8 cellular contexts compared by ENCODE assay signal in genomic region chr19:41373993-41374392, GRCh38. TPM values are rescaled to one million over a fixed set of nuclear protein-coding genes. Genes with fewer than 3 reads are reported as not detected.
DNase-seq lines count a peak whose midpoint lies in the region; ATAC-seq and TF ChIP-seq lines count a peak whose summit lies in the region.

No MANE protein-coding gene starts in this region.

- H3K4me1 Mint-ChIP-seq in CD8-positive, alpha-beta memory T cell, result peaks cover 12 to 16% (median 13%) of the 10 kb centered on the region in 3 donors

- no peak overlapping the region for H3K9ac ChIP-seq in smooth muscle cell (ENCODE audit: low read depth)

- H3K4me1 ChIP-seq in SJSA1 (replicated peaks), result peaks cover 9% of the 10 kb centered on the region
- H3K4me1 ChIP-seq in smooth muscle cell (ENCODE audit: low read depth), result no peaks in the 10 kb centered on the region
- peaks cover 10% of the 10 kb centered on the region for H3K4me1 ChIP-seq in CD8-positive, alpha-beta memory T cell (ENCODE audit: insufficient read depth, low read length)

- H3K9me3 ChIP-seq in SJSA1 (replicated peaks) (no peaks in the 10 kb centered on the region), smooth muscle cell (replicated peaks; ENCODE audit: low read depth) (no peaks in the 10 kb centered on the region)
- no peaks in the 10 kb centered on the region for H3K9me3 ChIP-seq in CD8-positive, alpha-beta memory T cell (ENCODE audit: low read length)

- POLR2A ChIA-PET in CD8-positive, alpha-beta memory T cell (lab: Charles Lee), result no interaction called here

- TF ChIP-seq CTCF in smooth muscle cell (IDR thresholded peaks at IDR 0.05; ENCODE audit: borderline replicate concordance, insufficient read depth, poor library complexity, severe bottlenecking), result no peak

- no peak overlapping the region for H3K27ac Mint-ChIP-seq in CD8-positive, alpha-beta memory T cell

- no peaks in the 10 kb centered on the region for H4K20me1 ChIP-seq in smooth muscle cell (ENCODE audit: low read depth)

- H3K4me2 ChIP-seq in smooth muscle cell, result no peak overlapping the region

- no peak overlapping the region for H3K4me3 ChIP-seq in SJSA1
- no peak overlapping the region for H3K4me3 ChIP-seq in smooth muscle cell
- no peak overlapping the region for H3K4me3 ChIP-seq in CD8-positive, alpha-beta memory T cell (ENCODE audit: low read length)

- no peak overlapping the region for H2AFZ ChIP-seq in smooth muscle cell (ENCODE audit: low read depth)

- ATAC-seq in GM19455 (IDR thresholded peaks at IDR 0.05; ENCODE audit: unreplicated experiment), result no peak
- no peak for ATAC-seq in HG03139 (IDR thresholded peaks at IDR 0.05; ENCODE audit: unreplicated experiment)

- H3K27ac ChIP-seq in SJSA1 (no peak overlapping the region), smooth muscle cell (ENCODE audit: low read depth) (no peak overlapping the region)
- no peak overlapping the region for H3K27ac ChIP-seq in CD8-positive, alpha-beta memory T cell (ENCODE audit: low read depth, low read length)

- WGBS in smooth muscle cell (ENCODE audit: low lambda C conversion rate), result 71% methylated on average over 12 of the region's 12 CpGs

- H3K9me3 Mint-ChIP-seq in CD8-positive, alpha-beta memory T cell, result no peaks in the 10 kb centered on the region

- H3K79me2 ChIP-seq in smooth muscle cell (ENCODE audit: low read depth), result peaks cover 28% of the 10 kb centered on the region

- no peaks in the 10 kb centered on the region for H3F3A ChIP-seq in smooth muscle cell (ENCODE audit: low read depth)

- H3K36me3 Mint-ChIP-seq in CD8-positive, alpha-beta memory T cell, result peaks cover 0 to 3% (median 2%) of the 10 kb centered on the region in 3 donors

- no peaks in the 10 kb centered on the region for H3K27me3 ChIP-seq in SJSA1 (replicated peaks)
- H3K27me3 ChIP-seq in smooth muscle cell (ENCODE audit: low read depth), result no peaks in the 10 kb centered on the region
- no peaks in the 10 kb centered on the region for H3K27me3 ChIP-seq in CD8-positive, alpha-beta memory T cell (ENCODE audit: insufficient read depth, low read length, poor library complexity, severe bottlenecking)

- DNase-seq in HS-27A (ENCODE audit: low read depth), result peak; percentile 68
- DNase-seq in SJSA1 (ENCODE audit: low read depth in 1 of 2, low spot score in 2 of 2), result peak; percentile 48 to 75
- DNase-seq in globus pallidus (ENCODE audit: low spot score), result peak; percentile 73
- peak; percentile 44 for DNase-seq in smooth muscle cell (lab: John Stamatoyannopoulos, UW; ENCODE audit: unreplicated experiment)
- no peak for DNase-seq in activated CD4-positive, CD25-positive, alpha-beta regulatory T cell (lab: John Stamatoyannopoulos, UW)
- DNase-seq in CD8-positive, alpha-beta memory T cell, result no peak

- H3K4me3 Mint-ChIP-seq in CD8-positive, alpha-beta memory T cell, result no peak overlapping the region

- CTCF ChIA-PET in CD8-positive, alpha-beta memory T cell (lab: Charles Lee), result no interaction called here

- no peaks in the 10 kb centered on the region for H3K27me3 Mint-ChIP-seq in CD8-positive, alpha-beta memory T cell

- H3K36me3 ChIP-seq in SJSA1, result no peaks in the 10 kb centered on the region
- H3K36me3 ChIP-seq in smooth muscle cell (ENCODE audit: low read depth), result no peaks in the 10 kb centered on the region
- no peaks in the 10 kb centered on the region for H3K36me3 ChIP-seq in CD8-positive, alpha-beta memory T cell (ENCODE audit: insufficient read depth, low read length)

RNA-seq across cellular contexts. Expression of gene TMEM91, which starts 2.3 kb away (rescaled TPM):
- 0.44 and 2.5 TPM in 2 replicates for total RNA-seq in SJSA1 (2014; rRNA removed; shearing (Covaris generic))
- 11.0 and 19.2 TPM in 2 replicates for total RNA-seq in smooth muscle cell
- 24.3 and 25.6 TPM in 2 replicates for polyA plus RNA-seq in smooth muscle cell
- total RNA-seq in CD8-positive, alpha-beta memory T cell, result 1 to 10 TPM; 2.6 to 3.8 TPM
- 3.7 TPM for polyA plus RNA-seq in CD8-positive, alpha-beta memory T cell

RNA-seq across cellular contexts. Expression of gene B9D2, which starts 10.0 kb away (rescaled TPM):
- 3.3 and 10.7 TPM in 2 replicates for total RNA-seq in SJSA1 (2014; rRNA removed; shearing (Covaris generic))
- 1.6 and 2.1 TPM in 2 replicates for total RNA-seq in smooth muscle cell
- polyA plus RNA-seq in smooth muscle cell, result 12.2 and 13.9 TPM in 2 replicates
- total RNA-seq in CD8-positive, alpha-beta memory T cell, result 1 to 10 TPM; 8.5 to 9.7 TPM
- polyA plus RNA-seq in CD8-positive, alpha-beta memory T cell, result 15.4 TPM

RNA-seq across cellular contexts. Expression of gene TGFB1, which starts 20.3 kb away (rescaled TPM):
- total RNA-seq in SJSA1 (2014; rRNA removed; shearing (Covaris generic)), result 16.4 and 17.4 TPM in 2 replicates
- total RNA-seq in smooth muscle cell, result 37.6 and 51.7 TPM in 2 replicates
- 199 and 216 TPM in 2 replicates for polyA plus RNA-seq in smooth muscle cell
- total RNA-seq in CD8-positive, alpha-beta memory T cell, result 100 to 1,000 TPM; 152 to 161 TPM
- polyA plus RNA-seq in CD8-positive, alpha-beta memory T cell, result 104 TPM

RNA-seq across cellular contexts. Expression of gene EXOSC5, which starts 23.2 kb away (rescaled TPM):
- total RNA-seq in SJSA1 (2014; rRNA removed; shearing (Covaris generic)), result 24.4 and 33.6 TPM in 2 replicates
- 5.4 and 5.6 TPM in 2 replicates for total RNA-seq in smooth muscle cell
- 19.5 and 22.1 TPM in 2 replicates for polyA plus RNA-seq in smooth muscle cell
- total RNA-seq in CD8-positive, alpha-beta memory T cell, result 10 to 100 TPM; 48.5 to 52.3 TPM
- polyA plus RNA-seq in CD8-positive, alpha-beta memory T cell, result 49.5 TPM

RNA-seq across cellular contexts. Expression of gene BCKDHA, which starts 23.6 kb away (rescaled TPM):
- total RNA-seq in SJSA1 (2014; rRNA removed; shearing (Covaris generic)), result 14.1 and 25.5 TPM in 2 replicates
- 24.6 and 30.3 TPM in 2 replicates for total RNA-seq in smooth muscle cell
- polyA plus RNA-seq in smooth muscle cell, result 47.9 and 53.9 TPM in 2 replicates
- 10 to 100 TPM; 18.5 to 23.5 TPM for total RNA-seq in CD8-positive, alpha-beta memory T cell
- 52.1 TPM for polyA plus RNA-seq in CD8-positive, alpha-beta memory T cell

Comparison
In these comparisons a context has a peak if more than half of its experiments do, and no peak if none do; other contexts are left out.
1. DNase-seq: peak in HS-27A (single experiment), SJSA1 (2 of 2), globus pallidus (single experiment) and smooth muscle cell (single experiment); none in activated CD4-positive, CD25-positive, alpha-beta regulatory T cell (0 of 4) and CD8-positive, alpha-beta memory T cell (0 of 5).